Comparison of ENCODE assay signal across 7 cellular contexts in genomic region chr18:11149441-11150270, GRCh38. TPM values are rescaled to one million over a fixed set of nuclear protein-coding genes. Genes with fewer than 3 reads are reported as not detected.
DNase-seq lines count a peak whose midpoint lies in the region; ATAC-seq and FAIRE-seq lines count a peak whose summit lies in the region.

TSS of gene PIEZO2 (minus strand) at chr18:11149569. CDS start at chr18:11148588, 981 bp downstream.

- no peak within 1 kb of the TSS for H3K23ac ChIP-seq in trophoblast cell (ENCODE audit: low read length)

- H3K14ac ChIP-seq in trophoblast cell (ENCODE audit: low read length), result peak within 1 kb of the TSS; percentile 25

- H3K4me3 ChIP-seq in trophoblast cell (ENCODE audit: low read depth, low read length), result peak within 1 kb of the TSS; percentile 65

- ATAC-seq in HG02623 (IDR thresholded peaks at IDR 0.05; ENCODE audit: unreplicated experiment) (peak; percentile 51), GM21619 (IDR thresholded peaks at IDR 0.05; ENCODE audit: unreplicated experiment) (no peak)

- no peak within 1 kb of the TSS for H4K91ac ChIP-seq in trophoblast cell (ENCODE audit: low read depth, low read length)

- no peak within 1 kb of the TSS for H3K4ac ChIP-seq in trophoblast cell (ENCODE audit: low read depth, low read length)

- H2BK120ac ChIP-seq in trophoblast cell (ENCODE audit: insufficient read depth, low read length, poor library complexity), result peak within 1 kb of the TSS; percentile 24

- H4K8ac ChIP-seq in trophoblast cell (ENCODE audit: low read depth, low read length), result peak within 1 kb of the TSS; percentile 32

- intact Hi-C loops in head of caudate nucleus (cut with DNase I), result loop anchor here (5.0 to 10.0 kb wide), 2 partner anchors 107 to 295 kb away; no protein-coding TSS in a partner anchor

- no peaks in the 10 kb centered on the region for H3K79me2 ChIP-seq in trophoblast cell (ENCODE audit: control insufficient read depth, insufficient read depth, low read length, poor library complexity)

- H2AFZ ChIP-seq in trophoblast cell (ENCODE audit: insufficient read depth, low read length, poor library complexity), result peak within 1 kb of the TSS; percentile 81

- H2AK5ac ChIP-seq in trophoblast cell (ENCODE audit: low read length), result no peak within 1 kb of the TSS

- DNase-seq in GM18507 (ENCODE audit: extremely low spot score, insufficient read length, low read depth) (peak; percentile 43), T1000 (lab: John Stamatoyannopoulos, UW) (peak; percentile 51), head of caudate nucleus (peak; percentile 49 to 92 (median 83)), trophoblast cell (no peak), cerebellar cortex (ENCODE audit: low spot score) (no peak)

- no peaks in the 10 kb centered on the region for H3K79me1 ChIP-seq in trophoblast cell (ENCODE audit: low read length)

- FAIRE-seq in GM18507 (lab: Jason Lieb, UNC), result no peak

- peak within 1 kb of the TSS; percentile 56 for H3K18ac ChIP-seq in trophoblast cell (ENCODE audit: low read length)

- peaks cover 1% of the 10 kb centered on the region for H3K9me3 ChIP-seq in trophoblast cell (ENCODE audit: insufficient read depth, low read depth, low read length)

- no peak within 1 kb of the TSS for H2BK5ac ChIP-seq in trophoblast cell (ENCODE audit: low read depth, low read length, poor library complexity)

- peak within 1 kb of the TSS; percentile 51 for H4K12ac ChIP-seq in trophoblast cell (ENCODE audit: low read depth, low read length)

- peak within 1 kb of the TSS; percentile 86 for H3K4me2 ChIP-seq in trophoblast cell (ENCODE audit: low read length)

- no peak within 1 kb of the TSS for H2BK12ac ChIP-seq in trophoblast cell (ENCODE audit: low read length)

- peaks cover 41% of the 10 kb centered on the region for H3K27me3 ChIP-seq in trophoblast cell (ENCODE audit: insufficient read depth, low read length)

- no peak within 1 kb of the TSS for H3K9ac ChIP-seq in trophoblast cell (ENCODE audit: low read length)

- no peak within 1 kb of the TSS for H3K27ac ChIP-seq in trophoblast cell (ENCODE audit: low read depth, low read length)

- no CpG with 5 or more reads among the region's 62 CpGs for WGBS in trophoblast cell (ENCODE audit: extremely low coverage, insufficient coverage, insufficient read length)

- H3K4me1 ChIP-seq in trophoblast cell (ENCODE audit: control insufficient read depth in 1 of 2, insufficient read depth in 2 of 2, low read length in 2 of 2), result peaks cover 10% of the 10 kb centered on the region in 2 experiments

- no peaks in the 10 kb centered on the region for H3K36me3 ChIP-seq in trophoblast cell (ENCODE audit: control insufficient read depth in 1 of 2, insufficient read depth in 2 of 2, low read length in 2 of 2)

RNA-seq across cellular contexts. Expression of gene PIEZO2, which starts in this region (rescaled TPM):
- 1.4 and 1.6 TPM in 2 replicates for polyA plus RNA-seq in trophoblast cell (2013)

Comparison
In these comparisons a context has a peak if more than half of its experiments do, and no peak if none do; other contexts are left out.
1. DNase-seq: peak in GM18507 (single experiment), T1000 (single experiment) and head of caudate nucleus (42 of 42); none in trophoblast cell (0 of 2) and cerebellar cortex (single experiment).